ENCODE assay signal across 8 cellular contexts in the genomic region with DNA sequence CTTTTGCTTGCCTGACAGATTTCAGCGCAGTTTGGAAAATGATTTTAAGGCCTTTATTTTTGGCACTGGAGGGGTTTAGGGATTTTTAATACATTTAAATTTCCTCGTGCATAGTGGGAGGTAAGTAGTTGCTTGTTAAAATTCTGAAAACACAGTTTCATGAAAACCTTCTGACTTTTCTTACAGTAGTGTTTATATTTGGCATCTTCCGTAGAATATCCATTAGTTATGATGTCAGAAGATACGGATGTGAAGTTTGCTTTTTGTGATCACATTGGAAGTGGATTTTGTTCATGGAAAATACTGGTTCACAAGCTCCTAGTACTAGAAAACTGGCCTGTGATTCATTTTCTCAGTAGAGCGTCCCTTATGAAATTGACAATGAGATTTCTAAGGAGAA. TPM values are rescaled to one million over a fixed set of nuclear protein-coding genes. Genes with fewer than 3 reads are reported as not detected.
A peak's percentile ranks its signal among the peaks of the same experiment; 100 is the strongest.
DNase-seq lines count a peak whose midpoint lies in the region; ATAC-seq and TF ChIP-seq lines count a peak whose summit lies in the region.
"Had no signal": no experiment of that assay in that cellular context is flagged by ENCODE, and none has a peak within 500 bp of the region (broad histone marks: within the 10 kb centered on the region; RNA-seq: fewer than 3 reads in every experiment).

No MANE protein-coding gene starts in this region.

- CTCF ChIA-PET in HEK293 (lab: Yijun Ruan, JAX): interaction anchor here (0.7 kb wide), 2 partner anchors 57 to 170 kb away, joined by 3 read pairs; no protein-coding TSS in a partner anchor
- CTCF ChIA-PET in activated CD8-positive, alpha-beta T cell treated with anti-CD3 and anti-CD28 coated beads for 36 hours (lab: Charles Lee): no interaction called here

- peak overlapping the region; percentile 98 for H3K4me3 Mint-ChIP-seq in activated CD8-positive, alpha-beta T cell treated with anti-CD3 and anti-CD28 coated beads for 36 hours
- peak overlapping the region; percentile 99 for H3K4me3 Mint-ChIP-seq in stimulated activated memory B cell treated with anti-CD40 and anti-IgM and Interleukin-4, amounts not matched to agents 10 μg/mL and 1 μg/mL and 100 μg/mL, for 72 hours

- intact Hi-C loops in activated CD8-positive, alpha-beta T cell treated with anti-CD3 and anti-CD28 coated beads for 36 hours (cut with micrococcal nuclease): no loop called here

- peaks cover 10% of the 10 kb centered on the region for H3K36me3 Mint-ChIP-seq in activated CD8-positive, alpha-beta T cell treated with anti-CD3 and anti-CD28 coated beads for 36 hours (ENCODE audit: low read depth)
- H3K36me3 Mint-ChIP-seq in stimulated activated memory B cell treated with anti-CD40 and anti-IgM and Interleukin-4, amounts not matched to agents 10 μg/mL and 1 μg/mL and 100 μg/mL, for 72 hours: peaks cover 12% of the 10 kb centered on the region

- no peak overlapping the region for H3K9ac ChIP-seq in iPS-15b (ENCODE audit: low read depth, low read length)

- ATAC-seq in activated CD8-positive, alpha-beta T cell treated with anti-CD3 and anti-CD28 coated beads for 36 hours: no peak
- ATAC-seq in stimulated activated memory B cell treated with anti-CD40 and anti-IgM and Interleukin-4, amounts not matched to agents 10 μg/mL and 1 μg/mL and 100 μg/mL, for 72 hours: no peak
- no peak for ATAC-seq in GM21786 (IDR thresholded peaks at IDR 0.05; ENCODE audit: unreplicated experiment)
- no peak for ATAC-seq in HG02981 (IDR thresholded peaks at IDR 0.05; ENCODE audit: unreplicated experiment)

- H3K27me3 ChIP-seq in iPS-15b (ENCODE audit: control insufficient read depth, insufficient read depth, low read length): peaks cover 9% of the 10 kb centered on the region

- H3K36me3 ChIP-seq in HEK293 (ENCODE audit: control insufficient read depth in 2 of 2, insufficient read depth in 1 of 2, low read length in 2 of 2): no peaks in the 10 kb centered on the region
- H3K36me3 ChIP-seq in iPS-15b (ENCODE audit: control insufficient read depth, insufficient read depth, low read length): no peaks in the 10 kb centered on the region

- DNase-seq in activated CD8-positive, alpha-beta T cell treated with anti-CD3 and anti-CD28 coated beads for 36 hours: no peak
- DNase-seq in GM03348 (ENCODE audit: low spot score): no peak
- DNase-seq: T-helper 9 cell had no signal

- H3K27ac Mint-ChIP-seq in activated CD8-positive, alpha-beta T cell treated with anti-CD3 and anti-CD28 coated beads for 36 hours: peak overlapping the region; percentile 99
- peak overlapping the region; percentile 96 for H3K27ac Mint-ChIP-seq in stimulated activated memory B cell treated with anti-CD40 and anti-IgM and Interleukin-4, amounts not matched to agents 10 μg/mL and 1 μg/mL and 100 μg/mL, for 72 hours

- H3K9me3 Mint-ChIP-seq in activated CD8-positive, alpha-beta T cell treated with anti-CD3 and anti-CD28 coated beads for 36 hours: no peaks in the 10 kb centered on the region
- no peaks in the 10 kb centered on the region for H3K9me3 Mint-ChIP-seq in stimulated activated memory B cell treated with anti-CD40 and anti-IgM and Interleukin-4, amounts not matched to agents 10 μg/mL and 1 μg/mL and 100 μg/mL, for 72 hours

- no peaks in the 10 kb centered on the region for H3K27me3 Mint-ChIP-seq in activated CD8-positive, alpha-beta T cell treated with anti-CD3 and anti-CD28 coated beads for 36 hours
- no peaks in the 10 kb centered on the region for H3K27me3 Mint-ChIP-seq in stimulated activated memory B cell treated with anti-CD40 and anti-IgM and Interleukin-4, amounts not matched to agents 10 μg/mL and 1 μg/mL and 100 μg/mL, for 72 hours

- POLR2A ChIA-PET in HEK293 (lab: Yijun Ruan, JAX): interaction anchor here (1.0 kb wide), 1 partner anchor 162 kb away, joined by 3 read pairs; no protein-coding TSS in a partner anchor
- POLR2A ChIA-PET in activated CD8-positive, alpha-beta T cell treated with anti-CD3 and anti-CD28 coated beads for 36 hours (lab: Charles Lee): interaction anchor here (0.6 to 1.0 kb wide), 2 partner anchors 44 to 46 kb away, joined by 3 read pairs; no protein-coding TSS in a partner anchor

- H3K9me3 ChIP-seq in HEK293 (ENCODE audit: control insufficient read depth, insufficient read depth, low read depth, low read length) (no peaks in the 10 kb centered on the region), iPS-15b (ENCODE audit: control insufficient read depth, insufficient read depth, low read length) (no peaks in the 10 kb centered on the region)

- H3K4me3 ChIP-seq in HEK293 (ENCODE audit: low read depth, low read length) (peak overlapping the region; percentile 96), iPS-15b (ENCODE audit: low read depth, low read length) (peak overlapping the region; percentile 95)

- peaks cover 3% of the 10 kb centered on the region; the same call in 1 of the 2 replicates for H3K4me1 ChIP-seq in HEK293 (ENCODE audit: control insufficient read depth, insufficient read depth, low read length)
- H3K4me1 ChIP-seq in iPS-15b (ENCODE audit: control insufficient read depth, insufficient read depth, low read length): peaks cover 5% of the 10 kb centered on the region

- peaks cover 64% of the 10 kb centered on the region for H3K4me1 Mint-ChIP-seq in activated CD8-positive, alpha-beta T cell treated with anti-CD3 and anti-CD28 coated beads for 36 hours (ENCODE audit: low read depth)
- peaks cover 76% of the 10 kb centered on the region for H3K4me1 Mint-ChIP-seq in stimulated activated memory B cell treated with anti-CD40 and anti-IgM and Interleukin-4, amounts not matched to agents 10 μg/mL and 1 μg/mL and 100 μg/mL, for 72 hours

- no peak for TF ChIP-seq CTCF in HEK293 (tag by site-specific recombination; IDR thresholded peaks at IDR 0.05)
- TF ChIP-seq CTCF in activated CD8-positive, alpha-beta T cell treated with anti-CD3 and anti-CD28 coated beads for 36 hours (IDR thresholded peaks at IDR 0.05): no peak

- H3K27ac ChIP-seq in HEK293 (ENCODE audit: extremely low read depth, low read depth, low read length): no peak overlapping the region

TF ChIP-seq in HEK293, 187 proteins besides CTCF, POLR2A, EP300 and RAD21:
- TF ChIP-seq ZBTB1 (tag by site-specific recombination; IDR thresholded peaks at IDR 0.05) (no peak), ZNF664 (tag by site-specific recombination; IDR thresholded peaks at IDR 0.05) (peak; percentile 90), KLF7 (tag by site-specific recombination; IDR thresholded peaks at IDR 0.05; ENCODE audit: borderline replicate concordance) (no peak), ZBTB48 (tag by site-specific recombination; IDR thresholded peaks at IDR 0.05) (no peak), GLI4 (tag by site-specific recombination; IDR thresholded peaks at IDR 0.05) (no peak), ZNF155 (tag by site-specific recombination; IDR thresholded peaks at IDR 0.05) (no peak)

RNA-seq across cellular contexts. Expression of a gene that starts 1.3 kb away (rescaled TPM):
- 10 to 100 TPM; 26.9 to 29.4 TPM for total RNA-seq in activated CD8-positive, alpha-beta T cell treated with anti-CD3 and anti-CD28 coated beads for 36 hours
